Comparison of ENCODE assay signal across 8 cellular contexts in the genomic region with DNA sequence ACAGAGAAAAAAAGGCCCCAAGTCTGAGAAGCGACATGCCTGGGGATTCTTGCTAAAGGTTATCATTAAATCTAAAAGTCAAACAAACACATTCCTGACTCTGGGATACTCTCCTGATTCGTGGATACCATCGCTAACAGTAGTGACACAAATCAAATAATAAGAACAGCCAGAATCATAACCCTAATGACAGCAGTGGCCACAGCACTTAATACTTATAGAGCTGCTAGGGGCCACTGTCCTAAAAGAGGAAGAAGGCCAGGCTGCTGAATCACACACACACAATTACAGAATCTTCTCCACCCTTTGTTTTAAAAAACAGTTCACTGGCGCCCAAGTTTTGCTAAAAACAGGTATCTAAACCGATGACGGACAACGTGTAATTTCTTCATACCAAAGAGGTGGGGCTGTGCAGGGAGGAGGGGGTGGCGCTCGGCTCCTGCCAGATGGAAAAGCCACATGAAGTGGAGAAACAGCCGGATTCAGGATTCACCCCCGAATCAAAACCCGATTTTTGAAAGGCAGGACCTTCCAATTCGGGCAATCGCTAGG. TPM values are rescaled to one million over a fixed set of nuclear protein-coding genes. Genes with fewer than 3 reads are reported as not detected.
DNase-seq lines count a peak whose midpoint lies in the region; ATAC-seq, FAIRE-seq and TF ChIP-seq lines count a peak whose summit lies in the region.

No MANE protein-coding gene starts in this region.

- H3K27ac Mint-ChIP-seq in astrocyte (ENCODE audit: unreplicated experiment): peak overlapping the region; percentile 95

- no peaks in the 10 kb centered on the region for H3K9me3 Mint-ChIP-seq in astrocyte (ENCODE audit: unreplicated experiment)

- no peaks in the 10 kb centered on the region for H3K27me3 Mint-ChIP-seq in astrocyte (ENCODE audit: low read depth, unreplicated experiment)

- peak overlapping the region; percentile 97 for H3K4me2 ChIP-seq in astrocyte (ENCODE audit: low read length)

- peaks cover 19% of the 10 kb centered on the region for H3K4me1 ChIP-seq in astrocyte (ENCODE audit: insufficient read depth, low read length)

- H3K9me3 ChIP-seq in astrocyte (ENCODE audit: insufficient read depth, low read depth, low read length): no peaks in the 10 kb centered on the region

- FAIRE-seq in GM12892 (lab: Jason Lieb, UNC) (peak; percentile 14), astrocyte (lab: Jason Lieb, UNC) (no peak)

- no peak for TF ChIP-seq CTCF in astrocyte (IDR thresholded peaks at IDR 0.05; ENCODE audit: insufficient read depth, low read depth, low read length)

- no peak for ATAC-seq in GM21367 (IDR thresholded peaks at IDR 0.05; ENCODE audit: unreplicated experiment)
- ATAC-seq in GM18867 (IDR thresholded peaks at IDR 0.05; ENCODE audit: unreplicated experiment): no peak

- peak overlapping the region; percentile 95 for H3K27ac ChIP-seq in astrocyte (ENCODE audit: low read depth, low read length)

- H3K36me3 Mint-ChIP-seq in astrocyte (ENCODE audit: low read depth, unreplicated experiment): no peaks in the 10 kb centered on the region

- H3K4me3 Mint-ChIP-seq in astrocyte (ENCODE audit: unreplicated experiment): peak overlapping the region; percentile 97

- H3K4me3 ChIP-seq in astrocyte (ENCODE audit: insufficient read depth, low read depth, low read length) (peak overlapping the region; percentile 92), skeletal muscle cell (ENCODE audit: low read depth, low read length) (peak overlapping the region; percentile 73)

- DNase-seq in ACHN (peak; percentile 66), GM12892 (ENCODE audit: insufficient read length) (no peak), NOMO-1 treated with DMSO at 0.1 percent for 48 hours (lab: John Stamatoyannopoulos, UW; ENCODE audit: unreplicated experiment) (peak; percentile 88), astrocyte (ENCODE audit: low read depth) (peak; percentile 52), hypothalamus (lab: John Stamatoyannopoulos, UW) (peak in 28 of 51 donors; percentile 6 to 62 (median 30)), skeletal muscle cell (ENCODE audit: low read depth) (no peak)

- H3K36me3 ChIP-seq in astrocyte (ENCODE audit: insufficient read depth, low read length): no peaks in the 10 kb centered on the region

- peaks cover 16% of the 10 kb centered on the region for H3K4me1 Mint-ChIP-seq in astrocyte (ENCODE audit: low read depth, unreplicated experiment)

- H2AFZ ChIP-seq in astrocyte (ENCODE audit: low read depth, low read length): peak overlapping the region; percentile 70

- H4K20me1 ChIP-seq in astrocyte (ENCODE audit: insufficient read depth, low read length): peaks cover 44% of the 10 kb centered on the region

- no peak for TF ChIP-seq POLR2A in GM12892 (IDR thresholded peaks at IDR 0.05; ENCODE audit: low read depth, low read length)

- H3K27me3 ChIP-seq in astrocyte (ENCODE audit: insufficient read depth, low read length): no peaks in the 10 kb centered on the region

- H3K9ac ChIP-seq in astrocyte (ENCODE audit: low read length): peak overlapping the region; percentile 97

- in situ Hi-C loops in ACHN (cut with HindIII; ENCODE audit: low pct_ligation_motif_present, low pct_unique_long_range_greater_than_20kb, low sequenced_read_pairs): no loop called here

- peaks cover 55% of the 10 kb centered on the region for H3K79me2 ChIP-seq in astrocyte (ENCODE audit: insufficient read depth, low read length)

RNA-seq across cellular contexts. Expression of a gene that starts 1.1 kb away (rescaled TPM):
- polyA plus RNA-seq in GM12892 (2012; ENCODE audit: missing spikeins): 19.6 TPM
- total RNA-seq in astrocyte: 59.4 and 70.0 TPM in 2 replicates

Comparison
In these comparisons a context has a peak if more than half of its experiments do, and no peak if none do; other contexts are left out.
1. DNase-seq: peak in ACHN (single experiment), NOMO-1 treated with DMSO at 0.1 percent for 48 hours (single experiment), astrocyte (single experiment) and hypothalamus (28 of 51); none in GM12892 (single experiment) and skeletal muscle cell (single experiment).